8 cellular contexts compared by ENCODE assay signal in the genomic region with DNA sequence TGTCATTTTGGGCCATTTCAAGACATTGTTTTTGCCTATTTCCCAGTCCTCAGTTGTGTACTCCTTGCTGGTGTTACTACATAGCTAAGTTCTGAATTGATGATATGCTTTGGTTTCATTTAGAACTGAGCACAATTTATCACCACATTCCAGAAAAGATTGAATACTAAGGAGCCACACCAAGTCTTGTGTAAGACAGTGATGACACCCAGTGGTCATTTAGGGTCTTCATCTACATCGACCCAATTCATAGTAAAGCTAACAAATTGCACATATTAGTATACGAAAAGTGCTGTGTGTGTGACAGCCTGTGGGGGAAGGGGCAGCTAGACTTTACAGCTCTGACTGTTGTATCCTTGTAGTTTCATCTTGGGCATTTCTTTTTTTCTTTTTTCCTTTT. TPM values are rescaled to one million over a fixed set of nuclear protein-coding genes. Genes with fewer than 3 reads are reported as not detected.
DNase-seq lines count a peak whose midpoint lies in the region; ATAC-seq and TF ChIP-seq lines count a peak whose summit lies in the region.

No MANE protein-coding gene starts in this region.

- CTCF ChIA-PET in CD8-positive, alpha-beta T cell (lab: Charles Lee), result interaction anchor here (0.6 to 2.7 kb wide), 16 partner anchors 7 to 515 kb away, joined by 3 to 11 read pairs (median 6); partner anchors contain the start of gene DLX2

- no peak overlapping the region for H3K4me3 Mint-ChIP-seq in CD8-positive, alpha-beta T cell
- H3K4me3 Mint-ChIP-seq in effector memory CD8-positive, alpha-beta T cell, result no peak overlapping the region

- intact Hi-C loops in CD8-positive, alpha-beta T cell (cut with DNase I, micrococcal nuclease), result loop anchor here (1.0 to 2.0 kb wide), 3 partner anchors 407 to 539 kb away; no protein-coding TSS in a partner anchor
- intact Hi-C loops in left colon (cut with DNase I, micrococcal nuclease), result loop anchor here in 1 of 2 donors (10.0 kb wide), 1 partner anchor 519 kb away; no protein-coding TSS in a partner anchor

- H3K4me2 ChIP-seq in Karpas-422 (ENCODE audit: low read depth, low read length, poor library complexity, severe bottlenecking), result no peak overlapping the region

- H2AFZ ChIP-seq in Karpas-422 (ENCODE audit: low read length), result no peak overlapping the region

- H3K4me1 ChIP-seq in Karpas-422 (ENCODE audit: low read length), result no peaks in the 10 kb centered on the region
- no peaks in the 10 kb centered on the region for H3K4me1 ChIP-seq in CD8-positive, alpha-beta T cell (ENCODE audit: insufficient read depth, low read length)

- H3K36me3 ChIP-seq in Karpas-422 (ENCODE audit: insufficient read depth, low read length), result no peaks in the 10 kb centered on the region
- H3K36me3 ChIP-seq in CD8-positive, alpha-beta T cell (ENCODE audit: insufficient read depth, low read length), result no peaks in the 10 kb centered on the region

- H4K20me1 ChIP-seq in Karpas-422 (ENCODE audit: insufficient read depth, low read depth, low read length), result no peaks in the 10 kb centered on the region

- H3K27ac Mint-ChIP-seq in CD8-positive, alpha-beta T cell, result no peak overlapping the region
- no peak overlapping the region for H3K27ac Mint-ChIP-seq in effector memory CD8-positive, alpha-beta T cell

- no peak for ATAC-seq in CD8-positive, alpha-beta T cell
- ATAC-seq in left colon, result no peak
- no peak for ATAC-seq in effector memory CD8-positive, alpha-beta T cell (replicated peaks)
- ATAC-seq in GM18520 (IDR thresholded peaks at IDR 0.05; ENCODE audit: unreplicated experiment), result no peak

- no peaks in the 10 kb centered on the region for H3K79me2 ChIP-seq in Karpas-422 (ENCODE audit: low read length)

- H3K9ac ChIP-seq in Karpas-422 (ENCODE audit: low read length), result no peak overlapping the region

- H3K9me3 ChIP-seq in Karpas-422 (ENCODE audit: low read length), result no peaks in the 10 kb centered on the region
- no peaks in the 10 kb centered on the region for H3K9me3 ChIP-seq in CD8-positive, alpha-beta T cell (ENCODE audit: low read length)

- no peak overlapping the region for H3K27ac ChIP-seq in Karpas-422 (ENCODE audit: low read length)
- H3K27ac ChIP-seq in CD8-positive, alpha-beta T cell (ENCODE audit: low read depth, low read length), result no peak overlapping the region

- in situ Hi-C loops in astrocyte of the spinal cord (cut with HindIII; ENCODE audit: low sequenced_read_pairs), result no loop called here

- POLR2A ChIA-PET in CD8-positive, alpha-beta T cell (lab: Charles Lee), result no interaction called here

- H3K4me3 ChIP-seq in Karpas-422 (ENCODE audit: low read length) (no peak overlapping the region), astrocyte of the spinal cord (ENCODE audit: low read depth, low read length) (no peak overlapping the region)
- H3K4me3 ChIP-seq in CD8-positive, alpha-beta T cell (ENCODE audit: low read depth, low read length), result no peak overlapping the region

- no peaks in the 10 kb centered on the region for H3K9me2 ChIP-seq in Karpas-422 (replicated peaks; ENCODE audit: insufficient read depth, low read length)

- H3K27me3 Mint-ChIP-seq in CD8-positive, alpha-beta T cell (ENCODE audit: low read depth), result peaks cover 34% of the 10 kb centered on the region
- peaks cover 20 to 55% of the 10 kb centered on the region in 2 donors for H3K27me3 Mint-ChIP-seq in effector memory CD8-positive, alpha-beta T cell

- peak; percentile 35 for TF ChIP-seq CTCF in astrocyte of the spinal cord (IDR thresholded peaks at IDR 0.05; ENCODE audit: low read depth, low read length)
- TF ChIP-seq CTCF in CD8-positive, alpha-beta T cell (IDR thresholded peaks at IDR 0.05), result no peak

- H3K27me3 ChIP-seq in Karpas-422 (ENCODE audit: low read length), result no peaks in the 10 kb centered on the region
- no peaks in the 10 kb centered on the region for H3K27me3 ChIP-seq in CD8-positive, alpha-beta T cell (ENCODE audit: insufficient read depth, low read length)

- peak; percentile 75 for DNase-seq in EH (ENCODE audit: low read depth)
- peak; percentile 64 for DNase-seq in Karpas-422
- DNase-seq in astrocyte of the spinal cord (ENCODE audit: low read depth, low spot score), result peak; percentile 42
- peak; percentile 17 for DNase-seq in midbrain (lab: John Stamatoyannopoulos, UW)
- DNase-seq in CD8-positive, alpha-beta T cell, result no peak
- no peak for DNase-seq in left colon
- DNase-seq in effector memory CD8-positive, alpha-beta T cell, result no peak

- H3K4me1 Mint-ChIP-seq in CD8-positive, alpha-beta T cell (ENCODE audit: low read depth), result no peaks in the 10 kb centered on the region
- no peaks in the 10 kb centered on the region for H3K4me1 Mint-ChIP-seq in effector memory CD8-positive, alpha-beta T cell (ENCODE audit: low read depth in 2 of 2)

- H3K36me3 Mint-ChIP-seq in CD8-positive, alpha-beta T cell, result no peaks in the 10 kb centered on the region
- H3K36me3 Mint-ChIP-seq in effector memory CD8-positive, alpha-beta T cell (ENCODE audit: insufficient read depth), result peaks cover 3% of the 10 kb centered on the region

- no peaks in the 10 kb centered on the region for H3K9me3 Mint-ChIP-seq in CD8-positive, alpha-beta T cell
- H3K9me3 Mint-ChIP-seq in effector memory CD8-positive, alpha-beta T cell, result no peaks in the 10 kb centered on the region

RNA-seq across cellular contexts. Expression of gene DLX2, which starts 10.9 kb away (rescaled TPM):
- 0.97 and 1.5 TPM in 2 replicates for total RNA-seq in Karpas-422 (2014; rRNA removed; shearing (Covaris generic); ENCODE audit: low replicate concordance)
- under 1 TPM in 1 of 2 experiments, not detected in 1; 0.14 TPM for total RNA-seq in CD8-positive, alpha-beta T cell
- total RNA-seq in left colon, result under 1 TPM in 1 of 2 donors, not detected in 1; 0.11 TPM

RNA-seq across cellular contexts. Expression of gene DLX1, which starts 28.3 kb away (rescaled TPM):
- 1.0 and 1.2 TPM in 2 replicates for total RNA-seq in Karpas-422 (2014; rRNA removed; shearing (Covaris generic); ENCODE audit: low replicate concordance)
- not detected for total RNA-seq in CD8-positive, alpha-beta T cell
- under 1 TPM in 1 of 2 donors, not detected in 1; 0.17 TPM for total RNA-seq in left colon

Comparison
In these comparisons a context has a peak if more than half of its experiments do, and no peak if none do; other contexts are left out.
1. DNase-seq: peak in EH (single experiment), Karpas-422 (single experiment), astrocyte of the spinal cord (single experiment) and midbrain (single experiment); none in CD8-positive, alpha-beta T cell (0 of 7), left colon (0 of 2) and effector memory CD8-positive, alpha-beta T cell (0 of 3).